ENCODE assay signal across 22 cellular contexts in genomic region chr13:99002191-99002710, GRCh38.
"Had no signal": no experiment of that assay in that cellular context is flagged by ENCODE, and none has a peak within 500 bp of the region (broad histone marks: within the 10 kb centered on the region; RNA-seq: fewer than 3 reads in every experiment).

No MANE protein-coding gene starts in this region.

- H3K27me3 ChIP-seq: breast epithelium, colonic mucosa, gastroesophageal sphincter, heart left ventricle, stomach, suprapubic skin, tibial nerve had no signal

- H3K9me3 ChIP-seq: breast epithelium, colonic mucosa, gastroesophageal sphincter, heart left ventricle, stomach, suprapubic skin, tibial nerve had no signal

- H3K27ac Mint-ChIP-seq: activated CD4-positive, alpha-beta memory T cell treated with anti-CD3 and anti-CD28 coated beads for 36 hours; activated T-cell treated with anti-CD3 and anti-CD28 coated beads, Interleukin-2, amount 50 U/mL, for 72 hours; stimulated activated effector memory CD8-positive, alpha-beta T cell treated with anti-CD3 and anti-CD28 coated beads, Interleukin-12 subunit alpha, Interleukin-12 subunit beta, amount 100 ng/mL, for 72 hours; WTC11 had no signal

- H3K27me3 Mint-ChIP-seq: activated CD4-positive, alpha-beta memory T cell treated with anti-CD3 and anti-CD28 coated beads for 36 hours had no signal

- ATAC-seq: activated T-cell treated with anti-CD3 and anti-CD28 coated beads, Interleukin-2, amount 50 U/mL, for 72 hours; gastroesophageal sphincter; heart left ventricle; sciatic nerve; SK-N-SH treated with all-trans-retinoic acid at 6 μM for 48 hours; stimulated activated effector memory CD8-positive, alpha-beta T cell treated with anti-CD3 and anti-CD28 coated beads, Interleukin-12 subunit alpha, Interleukin-12 subunit beta, amount 100 ng/mL, for 72 hours had no signal

- H3K4me1 ChIP-seq: breast epithelium, colonic mucosa had no signal

- H3K9me3 Mint-ChIP-seq: activated CD4-positive, alpha-beta memory T cell treated with anti-CD3 and anti-CD28 coated beads for 36 hours; activated T-cell treated with anti-CD3 and anti-CD28 coated beads, Interleukin-2, amount 50 U/mL, for 72 hours; stimulated activated effector memory CD8-positive, alpha-beta T cell treated with anti-CD3 and anti-CD28 coated beads, Interleukin-12 subunit alpha, Interleukin-12 subunit beta, amount 100 ng/mL, for 72 hours; WTC11 had no signal

- DNase-seq: activated CD4-positive, alpha-beta memory T cell treated with anti-CD3 and anti-CD28 coated beads for 36 hours; activated CD4-positive, alpha-beta T cell treated with anti-CD3 and anti-CD28 coated beads for 4 hours; activated effector memory CD4-positive, alpha-beta T cell treated with Interleukin-2 at 50 U/mL for 16 hours; activated naive CD4-positive, alpha-beta T cell treated with anti-CD3 and anti-CD28 coated beads, Interleukin-2, amount 50 U/mL, for 16 hours; activated T-cell treated with anti-CD3 and anti-CD28 coated beads, Interleukin-2, amount 50 U/mL, for 72 hours; amniotic stem cell; colonic mucosa; heart left ventricle; midbrain; small intestine; stimulated activated CD4-positive, alpha-beta T cell treated with anti-CD3 and anti-CD28 coated beads, Interleukin-2, amount 100 ng/mL, for 24 hours; stomach; T-helper 1 cell; T-helper 9 cell had no signal

- H3K36me3 Mint-ChIP-seq: activated CD4-positive, alpha-beta memory T cell treated with anti-CD3 and anti-CD28 coated beads for 36 hours; stimulated activated effector memory CD8-positive, alpha-beta T cell treated with anti-CD3 and anti-CD28 coated beads, Interleukin-12 subunit alpha, Interleukin-12 subunit beta, amount 100 ng/mL, for 72 hours; WTC11 had no signal

- H3K27ac ChIP-seq: breast epithelium, colonic mucosa, gastroesophageal sphincter, heart left ventricle, stomach, suprapubic skin, tibial nerve had no signal

- H3K4me3 Mint-ChIP-seq: activated CD4-positive, alpha-beta memory T cell treated with anti-CD3 and anti-CD28 coated beads for 36 hours; stimulated activated effector memory CD8-positive, alpha-beta T cell treated with anti-CD3 and anti-CD28 coated beads, Interleukin-12 subunit alpha, Interleukin-12 subunit beta, amount 100 ng/mL, for 72 hours; WTC11 had no signal
